Comparison of ENCODE assay signal across 8 cellular contexts in the genomic region with DNA sequence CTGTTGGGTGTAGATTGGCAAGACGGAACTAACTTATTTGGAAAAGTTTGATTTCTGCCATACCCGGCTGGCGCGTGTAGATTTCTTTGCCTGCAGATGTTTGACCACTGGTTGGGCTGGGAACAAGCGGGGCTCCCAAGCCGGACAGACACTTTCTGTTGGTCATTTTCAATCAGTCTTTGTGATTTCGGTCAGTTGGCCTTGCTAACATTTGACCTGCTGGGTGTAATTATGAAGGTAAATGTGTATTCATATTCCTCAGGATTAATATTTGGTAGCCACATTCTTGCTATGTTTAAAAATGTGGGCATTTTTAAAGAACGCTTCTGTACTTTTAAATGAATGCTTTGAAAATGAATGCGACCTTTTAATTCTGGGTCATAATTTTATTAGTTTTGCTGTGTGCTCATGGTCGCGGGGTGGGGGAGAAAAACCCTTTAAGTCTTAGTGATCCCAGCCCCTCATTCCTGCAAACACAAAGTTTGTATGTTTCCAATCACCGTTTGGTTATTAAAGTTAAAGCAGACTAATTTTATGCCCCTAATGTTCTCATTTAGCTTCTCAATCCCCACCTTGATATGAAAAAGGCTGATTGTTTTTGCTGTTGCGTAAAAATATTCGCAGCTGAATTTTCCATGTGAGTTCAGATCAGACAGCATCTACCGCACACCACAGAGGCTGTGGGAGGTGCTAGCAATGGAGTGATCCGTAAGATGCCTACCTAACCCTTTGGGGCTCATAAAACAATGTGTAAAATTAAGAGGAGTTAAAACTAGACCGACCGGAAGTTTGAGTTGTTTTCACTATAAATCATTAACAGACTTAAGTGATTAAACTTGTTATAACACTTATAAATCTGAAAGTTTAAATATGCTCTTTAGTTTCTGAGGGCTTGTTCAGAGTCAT. TPM values are rescaled to one million over a fixed set of nuclear protein-coding genes. Genes with fewer than 3 reads are reported as not detected.
DNase-seq lines count a peak whose midpoint lies in the region; ATAC-seq, FAIRE-seq and TF ChIP-seq lines count a peak whose summit lies in the region.

No MANE protein-coding gene starts in this region.

- H2AFZ ChIP-seq in keratinocyte (ENCODE audit: control insufficient read depth, low read length): no peak overlapping the region

- H3K27ac ChIP-seq in keratinocyte (ENCODE audit: control insufficient read depth, insufficient read depth, low read length): no peak overlapping the region

- H3K79me2 ChIP-seq in keratinocyte (ENCODE audit: control insufficient read depth, insufficient read depth, low read length): no peaks in the 10 kb centered on the region

- no peaks in the 10 kb centered on the region for H3K9me3 ChIP-seq in keratinocyte (ENCODE audit: control insufficient read depth, low read depth, low read length)

- H3K27me3 ChIP-seq in keratinocyte (ENCODE audit: control insufficient read depth, extremely low read depth, insufficient read depth, low read length): peaks cover 52% of the 10 kb centered on the region

- H3K4me1 ChIP-seq in keratinocyte (ENCODE audit: control insufficient read depth, extremely low read depth, insufficient read depth, low read length): no peaks in the 10 kb centered on the region

- H3K4me2 ChIP-seq in keratinocyte (ENCODE audit: control insufficient read depth, extremely low read depth, insufficient read depth, low read depth, low read length): peak overlapping the region; percentile 57

- no peaks in the 10 kb centered on the region for H3K9me1 ChIP-seq in keratinocyte (ENCODE audit: control insufficient read depth, extremely low read depth, insufficient read depth, low read length)

- FAIRE-seq in keratinocyte (lab: Jason Lieb, UNC): no peak

- TF ChIP-seq CTCF in keratinocyte (optimal IDR thresholded peaks at IDR 0.05 in 1 of 3, IDR thresholded peaks at IDR 0.05 in 1 of 3, conservative IDR thresholded peaks at IDR 0.05 in 1 of 3; ENCODE audit: extremely low read depth in 1 of 3, insufficient read depth in 2 of 3, low read length in 3 of 3): no peak

- DNase-seq in NCI-H82 (lab: John Stamatoyannopoulos, UW) (peak; percentile 36), keratinocyte (ENCODE audit: low read depth, low spot score) (no peak), NCI-H69 (lab: John Stamatoyannopoulos, UW) (no peak), left lobe of liver (ENCODE audit: low spot score) (no peak), DMS79 (lab: John Stamatoyannopoulos, UW) (no peak)
- DNase-seq in activated naive CD4-positive, alpha-beta T cell treated with anti-CD3 and anti-CD28 coated beads, Interleukin-2, amount 50 U/mL, for 16 hours: peak; percentile 56
- peak; percentile 33 for DNase-seq in stimulated activated CD4-positive, alpha-beta T cell treated with anti-CD3 and anti-CD28 coated beads, Interleukin-2, amount 100 ng/mL, for 4 hours (ENCODE audit: low read depth)

- dilution Hi-C loops in keratinocyte (cut with MboI; ENCODE audit: extremely low pct_ligation_motif_present, low sequenced_read_pairs): no loop called here

- no peaks in the 10 kb centered on the region for H3K36me3 ChIP-seq in keratinocyte (ENCODE audit: control insufficient read depth in 2 of 2, extremely low read depth in 1 of 2, insufficient read depth in 2 of 2, low read length in 2 of 2)

- no peaks in the 10 kb centered on the region for H4K20me1 ChIP-seq in keratinocyte (ENCODE audit: control insufficient read depth, extremely low read depth, insufficient read depth, low read length)

- ATAC-seq in HG03025 (IDR thresholded peaks at IDR 0.05; ENCODE audit: low FRiP score, unreplicated experiment): no peak
- no peak for ATAC-seq in left lobe of liver

- H3K9ac ChIP-seq in keratinocyte (ENCODE audit: control insufficient read depth, extremely low read depth, insufficient read depth, low read length): no peak overlapping the region

- peak overlapping the region in 1 of 3 experiments; percentile 11 for H3K4me3 ChIP-seq in keratinocyte (ENCODE audit: control insufficient read depth in 2 of 3, extremely low read depth in 1 of 3, insufficient read depth in 2 of 3, low read depth in 1 of 3, low read length in 3 of 3)

RNA-seq across cellular contexts. Expression of a gene that starts 1.5 kb away (rescaled TPM):
- polyA plus RNA-seq in keratinocyte: 0.03 to 0.07 TPM (median 0.05 TPM) in 3 replicates
- not detected for polyA plus RNA-seq in keratinocyte (2011; ENCODE audit: low read depth)
- polyA plus RNA-seq in keratinocyte (2011; cell fraction: cytosol; rRNA removed): 0.03 and 0.07 TPM in 2 replicates
- polyA plus RNA-seq in keratinocyte (2011; cell fraction: nucleus; rRNA removed): 0.10 and 0.11 TPM in 2 replicates
- polyA plus RNA-seq in keratinocyte (2012; ENCODE audit: low replicate concordance): 0.08 and 0.11 TPM in 2 replicates
- polyA minus RNA-seq in keratinocyte: 0.73 TPM in 1 of 3 replicates, not detected in the others
- polyA minus RNA-seq in keratinocyte (2011; cell fraction: cytosol; rRNA and poly(A)+ RNA removed): not detected
- 0.32 TPM in 1 of 2 replicates, not detected in the other for polyA minus RNA-seq in keratinocyte (2011; cell fraction: nucleus; rRNA and poly(A)+ RNA removed)
- 0.58 TPM for total RNA-seq in left lobe of liver

Comparison
In these comparisons a context has a peak if more than half of its experiments do, and no peak if none do; other contexts are left out.
1. DNase-seq: peak in NCI-H82 (single experiment), activated naive CD4-positive, alpha-beta T cell treated with anti-CD3 and anti-CD28 coated beads, Interleukin-2, amount 50 U/mL, for 16 hours (single experiment) and stimulated activated CD4-positive, alpha-beta T cell treated with anti-CD3 and anti-CD28 coated beads, Interleukin-2, amount 100 ng/mL, for 4 hours (single experiment); none in keratinocyte (single experiment), NCI-H69 (single experiment), left lobe of liver (single experiment) and DMS79 (single experiment).